In genomic region chr18:80171190-80171872, GRCh38 we compare ENCODE assay signal across 8 cellular contexts.
DNase-seq lines count a peak whose midpoint lies in the region; ATAC-seq and TF ChIP-seq lines count a peak whose summit lies in the region.

No MANE protein-coding gene starts in this region.

- peaks cover 12% of the 10 kb centered on the region for H3K27me3 ChIP-seq in upper lobe of right lung

- no peak overlapping the region for H3K4me3 Mint-ChIP-seq in nephron progenitor cell

- POLR2A ChIA-PET in HEK293 (lab: Yijun Ruan, JAX): no interaction called here

- peak; percentile 64 for TF ChIP-seq CTCF in HEK293 (tag by site-specific recombination; IDR thresholded peaks at IDR 0.05)
- peak; percentile 89 for TF ChIP-seq CTCF in epithelial cell of proximal tubule (conservative IDR thresholded peaks at IDR 0.05; ENCODE audit: low read depth, low read length)
- TF ChIP-seq CTCF in nephron progenitor cell (IDR thresholded peaks at IDR 0.05): peak; percentile 86
- peak; percentile 91 for TF ChIP-seq CTCF in upper lobe of right lung (IDR thresholded peaks at IDR 0.05)

- H3K36me3 ChIP-seq in HEK293 (ENCODE audit: control insufficient read depth in 2 of 2, insufficient read depth in 1 of 2, low read length in 2 of 2) (no peaks in the 10 kb centered on the region), upper lobe of right lung (no peaks in the 10 kb centered on the region)

- CTCF ChIA-PET in HEK293 (lab: Yijun Ruan, JAX): interaction anchor here (0.7 to 1.9 kb wide), 20 partner anchors 9 to 345 kb away, joined by 3 to 15 read pairs (median 4); no protein-coding TSS in a partner anchor

- H3K4me1 ChIP-seq in HEK293 (ENCODE audit: control insufficient read depth, insufficient read depth, low read length): no peaks in the 10 kb centered on the region
- H3K4me1 ChIP-seq in upper lobe of right lung: no peaks in the 10 kb centered on the region

- peaks cover 9% of the 10 kb centered on the region for H3K9me3 Mint-ChIP-seq in nephron progenitor cell

- H3K27me3 Mint-ChIP-seq in nephron progenitor cell (ENCODE audit: low read depth, poor library complexity): peaks cover 4% of the 10 kb centered on the region

- H3K27ac ChIP-seq in HEK293 (ENCODE audit: extremely low read depth, low read depth, low read length) (no peak overlapping the region), upper lobe of right lung (no peak overlapping the region)

- H3K27ac Mint-ChIP-seq in nephron progenitor cell: no peak overlapping the region

- H3K4me3 ChIP-seq in HEK293 (ENCODE audit: low read depth, low read length) (no peak overlapping the region), epithelial cell of proximal tubule (ENCODE audit: low read depth, low read length) (peak overlapping the region; percentile 39), upper lobe of right lung (peak overlapping the region; percentile 8)

- peaks cover 31% of the 10 kb centered on the region for H3K36me3 Mint-ChIP-seq in nephron progenitor cell (ENCODE audit: low read depth)

- H3K9me3 ChIP-seq in HEK293 (ENCODE audit: control insufficient read depth, insufficient read depth, low read depth, low read length): no peaks in the 10 kb centered on the region
- H3K9me3 ChIP-seq in upper lobe of right lung: no peaks in the 10 kb centered on the region

- ATAC-seq in upper lobe of right lung (peak; percentile 72), HG03469 (IDR thresholded peaks at IDR 0.05; ENCODE audit: unreplicated experiment) (no peak)

- intact Hi-C loops in upper lobe of right lung (cut with DNase I): no loop called here

- peaks cover 25% of the 10 kb centered on the region for H3K4me1 Mint-ChIP-seq in nephron progenitor cell

- DNase-seq in Ammon's horn (ENCODE audit: low spot score) (peak; percentile 55), epithelial cell of proximal tubule (ENCODE audit: low read depth) (no peak), nephron progenitor cell (peak; percentile 69), upper lobe of right lung (peak; percentile 80), H4 (ENCODE audit: low spot score) (no peak)
- peak; percentile 49 for DNase-seq in activated CD4-positive, alpha-beta T cell treated with anti-CD3 and anti-CD28 coated beads, Interleukin-2, amount 50 U/mL, for 1 hour

TF ChIP-seq in HEK293, 187 proteins besides CTCF, POLR2A, EP300 and RAD21:
- TF ChIP-seq ZNF394 (tag by site-specific recombination; IDR thresholded peaks at IDR 0.05; ENCODE audit: borderline replicate concordance) (no peak), SCRT1 (tag by site-specific recombination; IDR thresholded peaks at IDR 0.05; ENCODE audit: borderline replicate concordance) (0 out of 2 replicates have a peak, but pooled peaks have one; percentile 24), ZNF654 (tag by site-specific recombination; IDR thresholded peaks at IDR 0.05; ENCODE audit: low read depth) (peak; percentile 33)

Comparison
In these comparisons a context has a peak if more than half of its experiments do, and no peak if none do; other contexts are left out.
1. DNase-seq: peak in Ammon's horn (single experiment), activated CD4-positive, alpha-beta T cell treated with anti-CD3 and anti-CD28 coated beads, Interleukin-2, amount 50 U/mL, for 1 hour (single experiment), nephron progenitor cell (single experiment) and upper lobe of right lung (single experiment); none in epithelial cell of proximal tubule (single experiment) and H4 (single experiment).
2. Peak in every context shown above with its lines, with median percentiles within 50 percentile points of each other: CTCF ChIP-seq.